Comparison of ENCODE assay signal across 8 cellular contexts in the genomic region with DNA sequence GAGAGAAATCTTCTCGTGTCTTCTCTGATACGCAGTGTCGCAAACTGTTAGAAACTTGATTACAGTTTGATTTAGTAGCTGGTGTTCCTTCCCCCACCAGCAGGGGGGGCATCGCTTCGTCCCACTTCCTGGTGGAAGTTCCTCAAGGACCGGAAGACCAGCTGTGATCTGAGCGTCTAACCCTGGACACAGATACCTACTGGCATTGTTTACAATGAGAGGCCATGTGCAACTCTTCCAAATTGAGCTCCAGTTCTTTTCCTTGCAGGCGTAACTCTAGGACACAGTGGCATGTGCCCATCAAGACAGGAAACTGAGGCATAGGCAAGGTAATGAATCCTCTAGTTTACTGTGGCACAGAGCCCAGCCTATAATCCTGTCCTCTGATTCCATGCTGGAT.
A peak's percentile ranks its signal among the peaks of the same experiment; 100 is the strongest.
DNase-seq lines count a peak whose midpoint lies in the region; ATAC-seq and TF ChIP-seq lines count a peak whose summit lies in the region.

No MANE protein-coding gene starts in this region.

- H3K27ac ChIP-seq in colonic mucosa: no peak overlapping the region
- no peak overlapping the region for H3K27ac ChIP-seq in aorta (ENCODE audit: low read depth in 1 of 2, low read length in 2 of 2)

- DNase-seq in CD1c-positive myeloid dendritic cell (ENCODE audit: extremely low spot score) (peak; percentile 51), HAP-1 (ENCODE audit: low spot score in 2 of 2) (peak; percentile 34 to 77), SK-MEL-5 (ENCODE audit: low read depth, low spot score) (peak; percentile 42), colonic mucosa (peak; percentile 57), aorta (no peak)
- no peak for DNase-seq in natural killer cell treated with Interleukin-12 subunit alpha and Interleukin-12 subunit beta and Interleukin-15 and Interleukin-18, amount 100 ng/mL, for 72 hours (ENCODE audit: low spot score)

- H3K4me3 ChIP-seq in HAP-1 (no peak overlapping the region), colonic mucosa (no peak overlapping the region), aorta (ENCODE audit: low read length in 2 of 2) (no peak overlapping the region)

- H3K9me3 ChIP-seq in HAP-1 (no peaks in the 10 kb centered on the region), colonic mucosa (no peaks in the 10 kb centered on the region), aorta (ENCODE audit: control insufficient read depth, low read length) (no peaks in the 10 kb centered on the region)

- no peaks in the 10 kb centered on the region for H3K27me3 Mint-ChIP-seq in natural killer cell treated with Interleukin-12 subunit alpha and Interleukin-12 subunit beta and Interleukin-15 and Interleukin-18, amount 100 ng/mL, for 72 hours

- in situ Hi-C loops in HAP-1 (cut with MboI; ENCODE audit: low sequenced_read_pairs): no loop called here
- in situ Hi-C loops in SK-MEL-5 (cut with HindIII; ENCODE audit: low pct_unique_long_range_greater_than_20kb, low sequenced_read_pairs): no loop called here

- WGBS in aorta, 2 donors: 60 to 65% methylated on average over 8 of the region's 8 CpGs

- H3K9ac ChIP-seq in colonic mucosa (ENCODE audit: low read depth in 2 of 2, low read length in 2 of 2): no peak overlapping the region

- H3K4me1 Mint-ChIP-seq in natural killer cell treated with Interleukin-12 subunit alpha and Interleukin-12 subunit beta and Interleukin-15 and Interleukin-18, amount 100 ng/mL, for 72 hours (ENCODE audit: low read depth in 2 of 2): peaks cover 5 to 6% of the 10 kb centered on the region in 2 donors

- intact Hi-C loops in colonic mucosa (cut with DNase I): loop anchor here (5.0 to 10.0 kb wide), 2 partner anchors 120 to 292 kb away; no protein-coding TSS in a partner anchor
- intact Hi-C loops in aorta (cut with DNase I): loop anchor here in 1 of 2 donors (5.0 kb wide), 1 partner anchor 275 kb away; no protein-coding TSS in a partner anchor

- no peaks in the 10 kb centered on the region for H3K36me3 Mint-ChIP-seq in natural killer cell treated with Interleukin-12 subunit alpha and Interleukin-12 subunit beta and Interleukin-15 and Interleukin-18, amount 100 ng/mL, for 72 hours

- H3K9me3 Mint-ChIP-seq in natural killer cell treated with Interleukin-12 subunit alpha and Interleukin-12 subunit beta and Interleukin-15 and Interleukin-18, amount 100 ng/mL, for 72 hours: no peaks in the 10 kb centered on the region

- peak; percentile 75 for TF ChIP-seq CTCF in colonic mucosa (IDR thresholded peaks at IDR 0.05)

- peak overlapping the region; percentile 42 to 48 for H3K27ac Mint-ChIP-seq in natural killer cell treated with Interleukin-12 subunit alpha and Interleukin-12 subunit beta and Interleukin-15 and Interleukin-18, amount 100 ng/mL, for 72 hours

- H3K4me1 ChIP-seq in HAP-1: no peaks in the 10 kb centered on the region
- H3K4me1 ChIP-seq in colonic mucosa: no peaks in the 10 kb centered on the region
- H3K4me1 ChIP-seq in aorta (ENCODE audit: control insufficient read depth in 1 of 2, insufficient read depth in 2 of 2, low read length in 2 of 2): no peaks in the 10 kb centered on the region

- H3K27me3 ChIP-seq in HAP-1 (ENCODE audit: low read depth): no peaks in the 10 kb centered on the region
- H3K27me3 ChIP-seq in colonic mucosa: no peaks in the 10 kb centered on the region
- no peaks in the 10 kb centered on the region for H3K27me3 ChIP-seq in aorta (ENCODE audit: control insufficient read depth in 1 of 2, insufficient read depth in 2 of 2, low read length in 1 of 2)

- H3K36me3 ChIP-seq in HAP-1 (replicated peaks) (no peaks in the 10 kb centered on the region), colonic mucosa (no peaks in the 10 kb centered on the region), aorta (ENCODE audit: control insufficient read depth in 1 of 2, insufficient read depth in 2 of 2, low read length in 1 of 2) (no peaks in the 10 kb centered on the region)

- H3K4me3 Mint-ChIP-seq in natural killer cell treated with Interleukin-12 subunit alpha and Interleukin-12 subunit beta and Interleukin-15 and Interleukin-18, amount 100 ng/mL, for 72 hours: no peak overlapping the region

- no peak for ATAC-seq in natural killer cell treated with Interleukin-12 subunit alpha and Interleukin-12 subunit beta and Interleukin-15 and Interleukin-18, amount 100 ng/mL, for 72 hours
- ATAC-seq in GM19397 (IDR thresholded peaks at IDR 0.05; ENCODE audit: unreplicated experiment) (no peak), aorta (ENCODE audit: low FRiP score) (no peak), GM19455 (IDR thresholded peaks at IDR 0.05; ENCODE audit: unreplicated experiment) (no peak)

Comparison
In these comparisons a context has a peak if more than half of its experiments do, and no peak if none do; other contexts are left out.
1. DNase-seq: peak in CD1c-positive myeloid dendritic cell (single experiment), HAP-1 (2 of 2), SK-MEL-5 (single experiment) and colonic mucosa (single experiment); none in natural killer cell treated with Interleukin-12 subunit alpha and Interleukin-12 subunit beta and Interleukin-15 and Interleukin-18, amount 100 ng/mL, for 72 hours (single experiment) and aorta (0 of 2).